ENCODE assay signal across 1 cellular context in genomic region chr4:150960079-150960478, GRCh38.
TF ChIP-seq lines count a peak whose summit lies in the region.

No MANE protein-coding gene starts in this region.

TF ChIP-seq in SK-N-SH, 30 proteins besides CTCF, POLR2A, EP300 and RAD21 (continued from another document):
- no peak for TF ChIP-seq FOXJ3 (CRISPR knock-in tag; IDR thresholded peaks at IDR 0.05)
- TF ChIP-seq MEF2A (IDR thresholded peaks at IDR 0.05; ENCODE audit: borderline replicate concordance, low read depth): no peak
- no peak for TF ChIP-seq TEAD4 (IDR thresholded peaks at IDR 0.05; ENCODE audit: borderline replicate concordance, insufficient read depth)
- no peak for TF ChIP-seq SMC3 (IDR thresholded peaks at IDR 0.05; ENCODE audit: low read depth, low read length)
- no peak for TF ChIP-seq TAF1 (IDR thresholded peaks at IDR 0.05; ENCODE audit: borderline replicate concordance, low read depth, low read length)
- TF ChIP-seq CHD2 (IDR thresholded peaks at IDR 0.05; ENCODE audit: low read length, partially characterized antibody): no peak
- TF ChIP-seq GATA2 (CRISPR knock-in tag; IDR thresholded peaks at IDR 0.05): no peak
- no peak for TF ChIP-seq YY1 (IDR thresholded peaks at IDR 0.05; ENCODE audit: low read depth)
- TF ChIP-seq ZBTB33 (IDR thresholded peaks at IDR 0.05; ENCODE audit: borderline replicate concordance, low read depth): no peak
- no peak for TF ChIP-seq ELF1 (IDR thresholded peaks at IDR 0.05)
- TF ChIP-seq USF2 (IDR thresholded peaks at IDR 0.05; ENCODE audit: borderline replicate concordance, low read depth, low read length): no peak
